ENCODE assay signal across 14 cellular contexts in the genomic region with DNA sequence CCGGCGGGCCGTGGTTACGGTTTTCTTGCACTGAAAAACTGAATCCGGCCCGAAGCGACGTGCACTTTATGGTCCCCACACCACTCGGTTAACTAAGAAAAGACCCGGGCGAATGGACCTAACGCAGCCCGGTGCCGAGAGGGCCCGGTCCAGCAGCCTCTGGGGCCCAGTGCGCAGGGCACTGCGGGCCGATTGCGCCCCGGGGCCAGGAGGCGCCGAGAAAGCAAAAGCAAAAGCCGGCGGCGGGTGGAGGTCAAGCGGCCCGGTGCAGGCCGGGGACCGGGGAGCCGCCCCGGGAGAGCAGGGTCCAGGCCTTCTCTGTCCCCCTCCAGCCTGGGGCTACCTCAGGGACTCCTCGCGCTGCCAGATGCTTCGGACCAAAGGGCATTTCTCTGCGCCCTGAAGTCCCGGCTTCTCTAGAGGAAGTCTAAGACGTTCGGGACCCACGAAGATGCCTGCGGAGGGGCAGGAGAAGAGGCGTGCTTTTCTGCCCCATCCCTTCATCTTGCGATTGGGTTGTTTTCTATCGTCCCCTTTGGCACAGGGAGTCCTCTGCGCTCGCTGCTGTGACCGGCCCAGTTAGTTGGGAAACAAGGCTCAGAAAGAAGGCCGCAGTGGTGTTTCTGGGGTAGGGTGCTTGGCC. TPM values are rescaled to one million over a fixed set of nuclear protein-coding genes. Genes with fewer than 3 reads are reported as not detected.
A peak's percentile ranks its signal among the peaks of the same experiment; 100 is the strongest.
DNase-seq lines count a peak whose midpoint lies in the region; ATAC-seq and TF ChIP-seq lines count a peak whose summit lies in the region.
"Had no signal": no experiment of that assay in that cellular context is flagged by ENCODE, and none has a peak within 500 bp of the region (broad histone marks: within the 10 kb centered on the region; RNA-seq: fewer than 3 reads in every experiment).

No MANE protein-coding gene starts in this region.

- H3K36me3 ChIP-seq in lower lobe of right lung (no peaks in the 10 kb centered on the region), spleen (no peaks in the 10 kb centered on the region)

- TF ChIP-seq CTCF in HFFc6 (IDR thresholded peaks at IDR 0.05), result no peak
- no peak for TF ChIP-seq CTCF in dorsolateral prefrontal cortex (IDR thresholded peaks at IDR 0.05 in 54 of 56, conservative IDR thresholded peaks at IDR 0.05 in 2 of 56; ENCODE audit: low read depth in 1 of 56, partially characterized antibody in 56 of 56)
- TF ChIP-seq CTCF in lower lobe of right lung (IDR thresholded peaks at IDR 0.05), result no peak
- TF ChIP-seq CTCF in spleen (IDR thresholded peaks at IDR 0.05 in 8 of 11, conservative IDR thresholded peaks at IDR 0.05 in 3 of 11), result no peak

- H3K27me3 ChIP-seq in dorsolateral prefrontal cortex (peaks cover 3 to 97% (median 85%) of the 10 kb centered on the region in 45 donors), lower lobe of right lung (ENCODE audit: low read depth) (peaks cover 86% of the 10 kb centered on the region), spleen (replicated peaks in 1 of 7) (peaks cover 0 to 100% (median 91%) of the 10 kb centered on the region in 7 donors)

- TF ChIP-seq POLR2A in spleen (IDR thresholded peaks at IDR 0.05), result no peak

- H3K27ac ChIP-seq in dorsolateral prefrontal cortex, result peak overlapping the region in 48 of 59 donors; percentile 6 to 84 (median 66)
- peak overlapping the region; percentile 73 for H3K27ac ChIP-seq in lower lobe of right lung
- H3K27ac ChIP-seq in spleen, result no peak overlapping the region
- H3K27ac ChIP-seq: VCaP had no signal

- no peaks in the 10 kb centered on the region for H3K9me3 Mint-ChIP-seq in HFFc6
- H3K9me3 Mint-ChIP-seq: memory B cell had no signal

- peaks cover 38% of the 10 kb centered on the region for H3K36me3 Mint-ChIP-seq in HFFc6 (ENCODE audit: low read depth)
- H3K36me3 Mint-ChIP-seq: memory B cell had no signal

- peaks cover 27% of the 10 kb centered on the region for H3K4me1 ChIP-seq in lower lobe of right lung
- H3K4me1 ChIP-seq in spleen, result peaks cover 7 to 51% (median 37%) of the 10 kb centered on the region in 6 donors

- DNase-seq in HFFc6 (no peak), dorsolateral prefrontal cortex (no peak), lower lobe of right lung (no peak), spleen (no peak), NCI-H1105 (lab: John Stamatoyannopoulos, UW) (no peak), T-helper 9 cell (no peak)
- no peak for DNase-seq in activated CD4-positive, alpha-beta T cell treated with anti-CD3 and anti-CD28 coated beads for 4 hours
- DNase-seq: activated T-cell treated with anti-CD3 and anti-CD28 coated beads, Interleukin-2, amount 50 U/mL, for 1 hour; Calu3; central memory CD4-positive, alpha-beta T cell; NCI-H446 treated with DMSO at 0.1 percent for 48 hours had no signal

- H3K9me3 ChIP-seq in lower lobe of right lung (no peaks in the 10 kb centered on the region), spleen (no peaks in the 10 kb centered on the region)

- WGBS in spleen, 5 donors, result 4 to 5% (median 5%) methylated on average over 17 to 47 of the region's 47 CpGs

- H3K27ac Mint-ChIP-seq in HFFc6, result peak overlapping the region; percentile 90
- H3K27ac Mint-ChIP-seq: memory B cell had no signal

- H3K4me3 ChIP-seq in dorsolateral prefrontal cortex, result peak overlapping the region in 55 of 59 donors; percentile 1 to 70 (median 41)
- H3K4me3 ChIP-seq in lower lobe of right lung, result peak overlapping the region; percentile 49
- peak overlapping the region; percentile 14 to 60 (median 32) for H3K4me3 ChIP-seq in spleen

- peak; percentile 13 to 45 for ATAC-seq in lower lobe of right lung

- H3K4me1 Mint-ChIP-seq in HFFc6 (ENCODE audit: low read depth), result peaks cover 39% of the 10 kb centered on the region

- H3K27me3 Mint-ChIP-seq in HFFc6 (ENCODE audit: insufficient read depth), result peaks cover under 1% of the 10 kb centered on the region

- peak overlapping the region; percentile 93 for H3K4me3 Mint-ChIP-seq in HFFc6
- H3K4me3 Mint-ChIP-seq: memory B cell had no signal

- intact Hi-C loops in dorsolateral prefrontal cortex (cut with DNase I) (no loop called here), lower lobe of right lung (cut with DNase I) (no loop called here), spleen (cut with DNase I; ENCODE audit: low total_unique reads) (no loop called here)

RNA-seq across cellular contexts. Expression of a gene that starts 4.4 kb away (rescaled TPM):
- total RNA-seq in HFFc6 (2021; fragmentation: NEBNext Ultra II Directional; extraction: Animal tissue kit (Norgen Biotek cat#: 25700)), result 10 to 100 TPM; 15.4 to 31.8 (median 29.5) TPM
- total RNA-seq in dorsolateral prefrontal cortex (10 to 100 TPM in 1 of 120 experiments, 1 to 10 TPM in 119; 1.1 to 10.6 (median 4.2) TPM), lower lobe of right lung (13.2 TPM), spleen (not detected)
- polyA plus RNA-seq in spleen, result not detected
- total RNA-seq: fibroblast of villous mesenchyme had no signal

Comparison
In these comparisons a context has a peak if more than half of its experiments do, and no peak if none do; other contexts are left out.
1. H3K27ac ChIP-seq: peak in dorsolateral prefrontal cortex (48 of 59) and lower lobe of right lung (single experiment); none in spleen (0 of 8).
2. Peak in every context shown above with its lines, with median percentiles within 50 percentile points of each other: H3K4me3 ChIP-seq.